Comparison of ENCODE assay signal across 9 cellular contexts in the genomic region with DNA sequence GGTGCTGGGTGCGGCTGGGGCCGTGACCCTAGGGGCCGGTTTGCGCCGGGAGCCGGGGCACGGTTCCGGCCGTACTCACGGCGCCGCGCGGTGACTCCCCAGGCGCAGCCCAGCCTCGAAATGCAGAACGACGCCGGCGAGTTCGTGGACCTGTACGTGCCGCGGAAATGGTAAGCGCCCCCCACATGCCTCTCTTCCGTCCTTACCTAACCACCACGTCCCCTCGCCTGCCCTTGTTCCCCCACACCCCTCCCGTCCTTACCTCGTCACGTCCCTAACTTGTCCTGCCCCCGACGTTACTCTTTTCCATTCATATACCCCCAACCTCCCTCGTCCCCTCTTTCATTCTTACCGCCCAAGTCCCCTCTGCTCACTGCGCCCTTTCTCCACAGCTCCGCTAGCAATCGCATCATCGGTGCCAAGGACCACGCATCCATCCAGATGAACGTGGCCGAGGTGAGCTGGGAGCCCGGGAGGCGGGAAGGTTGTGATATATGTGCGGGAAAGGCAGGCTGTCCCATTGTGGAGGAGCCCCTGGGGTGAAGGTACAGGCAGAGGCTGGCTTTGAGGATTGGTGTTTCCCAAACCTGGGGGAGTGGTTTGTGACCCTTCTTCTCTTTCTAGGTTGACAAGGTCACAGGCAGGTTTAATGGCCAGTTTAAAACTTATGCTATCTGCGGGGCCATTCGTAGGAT. TPM values are rescaled to one million over a fixed set of nuclear protein-coding genes. Genes with fewer than 3 reads are reported as not detected.
DNase-seq lines count a peak whose midpoint lies in the region; ATAC-seq and TF ChIP-seq lines count a peak whose summit lies in the region.
"Had no signal": no experiment of that assay in that cellular context is flagged by ENCODE, and none has a peak within 500 bp of the region (broad histone marks: within the 10 kb centered on the region; RNA-seq: fewer than 3 reads in every experiment).

No MANE protein-coding gene starts in this region.

- H3K9ac ChIP-seq in mucosa of stomach (ENCODE audit: low read length), result peak overlapping the region; percentile 82

- H3K36me3 ChIP-seq in A673 (ENCODE audit: insufficient read depth, low read length, poor library complexity, severe bottlenecking) (peaks cover 42% of the 10 kb centered on the region), brain microvascular endothelial cell (replicated peaks) (peaks cover 23% of the 10 kb centered on the region), mucosa of stomach (ENCODE audit: control insufficient read depth, insufficient read depth, low read length) (peaks cover 8% of the 10 kb centered on the region)

- TSS peak; percentile 80 for BruUV-seq in A673 (replicated peaks; lab: Mats Ljungman, UMichigan)

- H3K9me3 ChIP-seq in A673 (ENCODE audit: low read depth, low read length, poor library complexity, severe bottlenecking) (no peaks in the 10 kb centered on the region), mucosa of stomach (ENCODE audit: control insufficient read depth, low read length) (no peaks in the 10 kb centered on the region)

- DNase-seq in A673 (ENCODE audit: low spot score), result no peak
- DNase-seq in brain microvascular endothelial cell, result no peak
- DNase-seq in NCI-H2227 (lab: John Stamatoyannopoulos, UW; ENCODE audit: unreplicated experiment), result no peak
- no peak for DNase-seq in GM03348 (ENCODE audit: low spot score)

- ATAC-seq in HG03159 (IDR thresholded peaks at IDR 0.05; ENCODE audit: unreplicated experiment), result peak; percentile 7
- no peak for ATAC-seq in HG02852 (IDR thresholded peaks at IDR 0.05; ENCODE audit: unreplicated experiment)
- ATAC-seq in GM18505 (IDR thresholded peaks at IDR 0.05; ENCODE audit: unreplicated experiment), result no peak

- TF ChIP-seq CTCF in A673 (conservative IDR thresholded peaks at IDR 0.05; ENCODE audit: low read depth, low read length) (no peak), brain microvascular endothelial cell (IDR thresholded peaks at IDR 0.05; ENCODE audit: low read depth, low read length, missing control alignments) (no peak)

- POLR2A ChIA-PET in A673 (lab: Charles Lee; ENCODE audit: low non-redundant PET), result interaction anchor here (0.6 kb wide), 2 partner anchors 166 to 1254 kb away, joined by 3 to 11 read pairs; no protein-coding TSS in a partner anchor

- H3K27me3 ChIP-seq in A673 (replicated peaks; ENCODE audit: insufficient read depth, low read depth, low read length, poor library complexity) (no peaks in the 10 kb centered on the region), brain microvascular endothelial cell (replicated peaks) (no peaks in the 10 kb centered on the region), mucosa of stomach (ENCODE audit: control insufficient read depth, insufficient read depth, low read length) (no peaks in the 10 kb centered on the region)

- TF ChIP-seq POLR2A in GM18505 (IDR thresholded peaks at IDR 0.05; ENCODE audit: borderline replicate concordance, extremely low read depth, insufficient read depth, insufficient read length), result no peak

- H3K4me3 ChIP-seq in A673 (ENCODE audit: low read depth, low read length, poor library complexity, severe bottlenecking), result peak overlapping the region; percentile 100
- H3K4me3 ChIP-seq in brain microvascular endothelial cell (ENCODE audit: low read depth, low read length), result peak overlapping the region; percentile 98
- H3K4me3 ChIP-seq in mucosa of stomach (ENCODE audit: low read length), result peak overlapping the region; percentile 48

- CTCF ChIA-PET in A673 (lab: Charles Lee), result interaction anchor here (0.6 to 0.7 kb wide), 4 partner anchors 21 to 1351 kb away, joined by 3 to 9 read pairs (median 6); a partner anchor contains a TSS

- H3K27ac ChIP-seq in A673 (ENCODE audit: low read depth, low read length, poor library complexity, severe bottlenecking) (peak overlapping the region; percentile 96), brain microvascular endothelial cell (peak overlapping the region; percentile 74)

- in situ Hi-C loops in brain microvascular endothelial cell (cut with HindIII; ENCODE audit: low pct_ligation_motif_present, low sequenced_read_pairs), result loop anchor here (25.0 kb wide), 1 partner anchor 100 kb away; no protein-coding TSS in a partner anchor

- intact Hi-C loops in A673 (cut with micrococcal nuclease; ENCODE audit: unreplicated experiment), result no loop called here

- H3K4me1 ChIP-seq in A673 (ENCODE audit: insufficient read depth, low read length, poor library complexity, severe bottlenecking) (peaks cover 24% of the 10 kb centered on the region), mucosa of stomach (ENCODE audit: control insufficient read depth, insufficient read depth, low read length) (peaks cover 9% of the 10 kb centered on the region)

RNA-seq across cellular contexts. Expression of a gene that starts 0.5 kb away (rescaled TPM):
- 1,502 and 1,506 TPM in 2 replicates for total RNA-seq in A673 (2021)

RNA-seq across cellular contexts. Expression of a gene that starts 19.7 kb away (rescaled TPM):
- 11.8 and 14.1 TPM in 2 replicates for total RNA-seq in A673 (2021)

RNA-seq across cellular contexts. Expression of a gene that starts 20.3 kb away (rescaled TPM):
- total RNA-seq in A673 (2021), result 4.2 and 13.2 TPM in 2 replicates

RNA-seq across cellular contexts. Expression of a gene that starts 40.0 kb away (rescaled TPM):
- not detected in 2 replicates for total RNA-seq in A673 (2021)
- total RNA-seq: glomerular endothelial cell had no signal

Comparison
In these comparisons a context has a peak if more than half of its experiments do, and no peak if none do; other contexts are left out.
1. H3K4me3 ChIP-seq: peak in every context shown above with its lines; median percentile 100 in A673; 98 in brain microvascular endothelial cell; 48 in mucosa of stomach.